ENCODE assay signal across 10 cellular contexts in the genomic region with DNA sequence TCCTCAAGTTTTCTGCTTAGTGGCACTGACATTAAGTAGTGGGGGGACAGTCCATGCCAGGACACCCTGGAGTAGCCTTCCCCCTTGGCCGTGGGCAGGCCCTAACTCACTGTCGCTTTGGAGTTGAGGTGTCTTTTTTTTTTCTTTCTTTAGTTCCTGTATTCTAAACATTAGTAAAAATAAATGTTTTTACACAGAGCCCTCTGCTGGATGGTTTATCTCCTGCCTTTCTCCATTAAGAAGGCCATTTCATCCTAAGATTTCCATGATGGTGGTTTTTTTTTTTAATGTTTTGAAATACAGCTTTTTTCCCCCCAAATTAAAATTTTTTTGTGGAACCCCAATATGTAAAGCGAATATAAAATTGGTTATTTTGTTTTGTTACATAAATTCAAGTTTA. TPM values are rescaled to one million over a fixed set of nuclear protein-coding genes. Genes with fewer than 3 reads are reported as not detected.
A peak's percentile ranks its signal among the peaks of the same experiment; 100 is the strongest.
DNase-seq lines count a peak whose midpoint lies in the region; ATAC-seq and TF ChIP-seq lines count a peak whose summit lies in the region.
"Had no signal": no experiment of that assay in that cellular context is flagged by ENCODE, and none has a peak within 500 bp of the region (broad histone marks: within the 10 kb centered on the region; RNA-seq: fewer than 3 reads in every experiment).

No MANE protein-coding gene starts in this region.

- peaks cover 13% of the 10 kb centered on the region for H3K4me1 Mint-ChIP-seq in CD8-positive, alpha-beta T cell (ENCODE audit: low read depth)

- no peak for ATAC-seq in Right ventricle myocardium inferior
- ATAC-seq in CD8-positive, alpha-beta T cell, result no peak
- ATAC-seq in GM18873 (IDR thresholded peaks at IDR 0.05; ENCODE audit: low FRiP score, unreplicated experiment), result no peak

- peaks cover 49% of the 10 kb centered on the region for H3K36me3 ChIP-seq in left ventricle myocardium inferior
- H3K36me3 ChIP-seq in CD8-positive, alpha-beta T cell (ENCODE audit: insufficient read depth, low read length), result peaks cover 31% of the 10 kb centered on the region
- peaks cover 27% of the 10 kb centered on the region for H3K36me3 ChIP-seq in MG63

- H3K27me3 ChIP-seq in left ventricle myocardium inferior (ENCODE audit: low read depth) (peaks cover 14% of the 10 kb centered on the region), MG63 (peaks cover 2% of the 10 kb centered on the region)
- H3K27me3 ChIP-seq in CD8-positive, alpha-beta T cell (ENCODE audit: insufficient read depth, low read length), result no peaks in the 10 kb centered on the region

- POLR2A ChIA-PET in CD8-positive, alpha-beta T cell (lab: Charles Lee), result interaction anchor here (1.0 to 1.3 kb wide), 3 partner anchors 19 to 173 kb away, joined by 3 read pairs; a partner anchor contains a TSS

- H3K27ac Mint-ChIP-seq in CD8-positive, alpha-beta T cell, result no peak overlapping the region

- no peaks in the 10 kb centered on the region for H3K27me3 Mint-ChIP-seq in CD8-positive, alpha-beta T cell (ENCODE audit: low read depth)

- no peak overlapping the region for H3K4me3 ChIP-seq in left ventricle myocardium inferior
- no peak overlapping the region for H3K4me3 ChIP-seq in epithelial cell of proximal tubule (ENCODE audit: low read depth, low read length)
- no peak overlapping the region for H3K4me3 ChIP-seq in CD8-positive, alpha-beta T cell (ENCODE audit: low read depth, low read length)
- H3K4me3 ChIP-seq in MG63, result no peak overlapping the region
- H3K4me3 ChIP-seq: SK-N-MC had no signal

- CTCF ChIA-PET in CD8-positive, alpha-beta T cell (lab: Charles Lee), result interaction anchor here (1.3 to 6.2 kb wide), 5 partner anchors 16 to 64 kb away, joined by 3 to 25 read pairs (median 6); a partner anchor contains a TSS

- TF ChIP-seq CTCF in left ventricle myocardium inferior (IDR thresholded peaks at IDR 0.05; ENCODE audit: borderline replicate concordance) (peak; percentile 34), epithelial cell of proximal tubule (conservative IDR thresholded peaks at IDR 0.05; ENCODE audit: low read depth, low read length) (peak; percentile 44)
- TF ChIP-seq CTCF in CD8-positive, alpha-beta T cell (IDR thresholded peaks at IDR 0.05), result no peak

- intact Hi-C loops in left ventricle myocardium inferior (cut with micrococcal nuclease) (no loop called here), Right ventricle myocardium inferior (cut with DNase I) (no loop called here)
- intact Hi-C loops in CD8-positive, alpha-beta T cell (cut with DNase I, micrococcal nuclease), result no loop called here

- no peaks in the 10 kb centered on the region for H3K9me3 ChIP-seq in left ventricle myocardium inferior (replicated peaks)
- no peaks in the 10 kb centered on the region for H3K9me3 ChIP-seq in CD8-positive, alpha-beta T cell (ENCODE audit: low read length)
- no peaks in the 10 kb centered on the region for H3K9me3 ChIP-seq in MG63

- peaks cover 43% of the 10 kb centered on the region for H3K4me1 ChIP-seq in left ventricle myocardium inferior
- H3K4me1 ChIP-seq in CD8-positive, alpha-beta T cell (ENCODE audit: insufficient read depth, low read length), result peaks cover 6% of the 10 kb centered on the region

- no peak overlapping the region for H3K4me3 Mint-ChIP-seq in CD8-positive, alpha-beta T cell

- H3K27ac ChIP-seq in left ventricle myocardium inferior (replicated peaks), result no peak overlapping the region
- H3K27ac ChIP-seq in CD8-positive, alpha-beta T cell (ENCODE audit: low read depth, low read length), result no peak overlapping the region
- H3K27ac ChIP-seq: SK-N-MC had no signal

- H3K9me3 Mint-ChIP-seq in CD8-positive, alpha-beta T cell, result no peaks in the 10 kb centered on the region

- peaks cover 46% of the 10 kb centered on the region for H3K36me3 Mint-ChIP-seq in CD8-positive, alpha-beta T cell

- DNase-seq in left ventricle myocardium inferior (no peak), Right ventricle myocardium inferior (ENCODE audit: missing footprints) (no peak), RKO (ENCODE audit: low spot score) (peak; percentile 55), epithelial cell of proximal tubule (ENCODE audit: low read depth) (no peak), NCI-H187 treated with DMSO at 0.1 percent for 48 hours (lab: John Stamatoyannopoulos, UW) (no peak), MG63 (no peak)
- no peak for DNase-seq in CD8-positive, alpha-beta T cell

RNA-seq across cellular contexts. Expression of a gene that starts 1.8 kb away (rescaled TPM):
- total RNA-seq in left ventricle myocardium inferior (0.44 TPM), Right ventricle myocardium inferior (0.54 TPM), epithelial cell of proximal tubule (0.75 and 1.2 TPM in 2 replicates)
- under 1 TPM; 0.35 to 0.75 TPM for total RNA-seq in CD8-positive, alpha-beta T cell
- 0.36 and 2.2 TPM in 2 replicates for total RNA-seq in MG63 (2014; rRNA removed; shearing (Covaris generic); ENCODE audit: low replicate concordance)
- total RNA-seq: ureter had no signal

RNA-seq across cellular contexts. Expression of a gene that starts 19.1 kb away (rescaled TPM):
- total RNA-seq in left ventricle myocardium inferior (40.6 TPM), Right ventricle myocardium inferior (51.6 TPM), epithelial cell of proximal tubule (34.9 and 44.1 TPM in 2 replicates)
- 10 to 100 TPM; 71.4 to 71.5 TPM for total RNA-seq in CD8-positive, alpha-beta T cell
- total RNA-seq in MG63 (2014; rRNA removed; shearing (Covaris generic); ENCODE audit: low replicate concordance), result 57.9 and 78.1 TPM in 2 replicates

RNA-seq across cellular contexts. Expression of a gene that starts 29.7 kb away (rescaled TPM):
- total RNA-seq in left ventricle myocardium inferior (5.0 TPM), Right ventricle myocardium inferior (5.6 TPM), epithelial cell of proximal tubule (0.29 and 1.2 TPM in 2 replicates)
- 10 to 100 TPM; 27.8 to 29.6 TPM for total RNA-seq in CD8-positive, alpha-beta T cell
- total RNA-seq in MG63 (2014; rRNA removed; shearing (Covaris generic); ENCODE audit: low replicate concordance), result 1.9 TPM in 2 replicates

RNA-seq across cellular contexts. Expression of a gene that starts 33.7 kb away (rescaled TPM):
- total RNA-seq in left ventricle myocardium inferior (8.4 TPM), Right ventricle myocardium inferior (8.2 TPM), epithelial cell of proximal tubule (43.5 and 49.5 TPM in 2 replicates)
- 10 to 100 TPM; 18.4 to 20.8 TPM for total RNA-seq in CD8-positive, alpha-beta T cell
- 25.9 and 44.1 TPM in 2 replicates for total RNA-seq in MG63 (2014; rRNA removed; shearing (Covaris generic); ENCODE audit: low replicate concordance)

RNA-seq across cellular contexts. Expression of a gene that starts 38.1 kb away (rescaled TPM):
- total RNA-seq in left ventricle myocardium inferior (11.3 TPM), Right ventricle myocardium inferior (16.7 TPM), epithelial cell of proximal tubule (18.6 and 23.1 TPM in 2 replicates)
- total RNA-seq in CD8-positive, alpha-beta T cell, result under 1 TPM; 0.67 to 0.76 TPM
- 10.3 and 19.1 TPM in 2 replicates for total RNA-seq in MG63 (2014; rRNA removed; shearing (Covaris generic); ENCODE audit: low replicate concordance)
